ENCODE assay signal across 2 cellular contexts in the genomic region with DNA sequence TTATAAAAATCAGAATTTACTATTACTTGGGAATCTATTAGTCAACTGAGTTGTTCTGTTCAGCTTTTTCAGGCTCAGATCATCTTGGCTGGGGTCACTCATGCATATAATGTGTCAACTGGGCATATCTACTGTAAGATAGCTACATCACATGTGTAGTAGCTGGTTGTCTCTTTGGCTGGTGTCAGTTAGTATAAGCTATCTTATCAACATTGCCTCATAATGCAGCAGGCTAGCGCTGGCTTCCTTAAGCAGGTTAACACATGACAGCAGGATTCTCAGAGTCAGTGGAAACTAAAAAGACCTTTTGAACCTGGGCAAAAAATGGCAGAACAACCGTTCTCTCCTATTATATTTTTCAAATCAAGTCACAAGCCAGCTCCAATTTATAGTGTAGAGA.
TF ChIP-seq lines count a peak whose summit lies in the region.

No MANE protein-coding gene starts in this region.

TF ChIP-seq in neural cell, 6 proteins besides CTCF, POLR2A, EP300 and RAD21 (continued from another document):
- TF ChIP-seq, protein P1, sequence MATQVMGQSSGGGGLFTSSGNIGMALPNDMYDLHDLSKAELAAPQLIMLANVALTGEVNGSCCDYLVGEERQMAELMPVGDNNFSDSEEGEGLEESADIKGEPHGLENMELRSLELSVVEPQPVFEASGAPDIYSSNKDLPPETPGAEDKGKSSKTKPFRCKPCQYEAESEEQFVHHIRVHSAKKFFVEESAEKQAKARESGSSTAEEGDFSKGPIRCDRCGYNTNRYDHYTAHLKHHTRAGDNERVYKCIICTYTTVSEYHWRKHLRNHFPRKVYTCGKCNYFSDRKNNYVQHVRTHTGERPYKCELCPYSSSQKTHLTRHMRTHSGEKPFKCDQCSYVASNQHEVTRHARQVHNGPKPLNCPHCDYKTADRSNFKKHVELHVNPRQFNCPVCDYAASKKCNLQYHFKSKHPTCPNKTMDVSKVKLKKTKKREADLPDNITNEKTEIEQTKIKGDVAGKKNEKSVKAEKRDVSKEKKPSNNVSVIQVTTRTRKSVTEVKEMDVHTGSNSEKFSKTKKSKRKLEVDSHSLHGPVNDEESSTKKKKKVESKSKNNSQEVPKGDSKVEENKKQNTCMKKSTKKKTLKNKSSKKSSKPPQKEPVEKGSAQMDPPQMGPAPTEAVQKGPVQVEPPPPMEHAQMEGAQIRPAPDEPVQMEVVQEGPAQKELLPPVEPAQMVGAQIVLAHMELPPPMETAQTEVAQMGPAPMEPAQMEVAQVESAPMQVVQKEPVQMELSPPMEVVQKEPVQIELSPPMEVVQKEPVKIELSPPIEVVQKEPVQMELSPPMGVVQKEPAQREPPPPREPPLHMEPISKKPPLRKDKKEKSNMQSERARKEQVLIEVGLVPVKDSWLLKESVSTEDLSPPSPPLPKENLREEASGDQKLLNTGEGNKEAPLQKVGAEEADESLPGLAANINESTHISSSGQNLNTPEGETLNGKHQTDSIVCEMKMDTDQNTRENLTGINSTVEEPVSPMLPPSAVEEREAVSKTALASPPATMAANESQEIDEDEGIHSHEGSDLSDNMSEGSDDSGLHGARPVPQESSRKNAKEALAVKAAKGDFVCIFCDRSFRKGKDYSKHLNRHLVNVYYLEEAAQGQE (IDR thresholded peaks at IDR 0.05; ENCODE audit: borderline replicate concordance), result no peak
- TF ChIP-seq EZH2 (IDR thresholded peaks at IDR 0.05; ENCODE audit: borderline replicate concordance, insufficient read depth, low read length, poor library complexity, severe bottlenecking), result no peak

TF ChIP-seq in SK-N-SH, 30 proteins besides CTCF, POLR2A, EP300 and RAD21 (continued from another document):
- TF ChIP-seq, protein P1 (IDR thresholded peaks at IDR 0.05; ENCODE audit: low read depth, low read length), result no peak
- TF ChIP-seq, protein P2, sequence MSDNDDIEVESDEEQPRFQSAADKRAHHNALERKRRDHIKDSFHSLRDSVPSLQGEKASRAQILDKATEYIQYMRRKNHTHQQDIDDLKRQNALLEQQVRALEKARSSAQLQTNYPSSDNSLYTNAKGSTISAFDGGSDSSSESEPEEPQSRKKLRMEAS (IDR thresholded peaks at IDR 0.05; ENCODE audit: low read depth), result no peak
- TF ChIP-seq RXRA (IDR thresholded peaks at IDR 0.05; ENCODE audit: borderline replicate concordance, low read depth), result no peak
- no peak for TF ChIP-seq FOSL2 (IDR thresholded peaks at IDR 0.05; ENCODE audit: borderline replicate concordance, low read depth)
- no peak for TF ChIP-seq NFIC (IDR thresholded peaks at IDR 0.05; ENCODE audit: borderline replicate concordance)
- TF ChIP-seq TCF12 (IDR thresholded peaks at IDR 0.05), result no peak
- TF ChIP-seq RFX5 (IDR thresholded peaks at IDR 0.05; ENCODE audit: low read length), result no peak
